1 cellular context compared by ENCODE assay signal in genomic region chr13:40996433-40997095, GRCh38.
TF ChIP-seq lines count a peak whose summit lies in the region.

No MANE protein-coding gene starts in this region.

TF ChIP-seq in K562, 482 proteins besides CTCF, POLR2A, EP300 and RAD21:
- TF ChIP-seq RREB1 (CRISPR knock-in tag; IDR thresholded peaks at IDR 0.05) (no peak), WHSC1 (IDR thresholded peaks at IDR 0.05; ENCODE audit: low read length) (no peak), BRF1 (IDR thresholded peaks at IDR 0.05; ENCODE audit: borderline replicate concordance, extremely low read depth, insufficient read length) (no peak), ATF3 (IDR thresholded peaks at IDR 0.05) (no peak), ATF3 (CRISPR knock-in tag; conservative IDR thresholded peaks at IDR 0.05) (no peak), BRF2 (IDR thresholded peaks at IDR 0.05; ENCODE audit: borderline replicate concordance, insufficient read depth, insufficient read length) (no peak), SPI1 (IDR thresholded peaks at IDR 0.05; ENCODE audit: borderline replicate concordance, low read depth, low read length) (0 out of 2 replicates have a peak, but pooled peaks have one; percentile 10)
